Comparison of ENCODE assay signal across 11 cellular contexts in the genomic region with DNA sequence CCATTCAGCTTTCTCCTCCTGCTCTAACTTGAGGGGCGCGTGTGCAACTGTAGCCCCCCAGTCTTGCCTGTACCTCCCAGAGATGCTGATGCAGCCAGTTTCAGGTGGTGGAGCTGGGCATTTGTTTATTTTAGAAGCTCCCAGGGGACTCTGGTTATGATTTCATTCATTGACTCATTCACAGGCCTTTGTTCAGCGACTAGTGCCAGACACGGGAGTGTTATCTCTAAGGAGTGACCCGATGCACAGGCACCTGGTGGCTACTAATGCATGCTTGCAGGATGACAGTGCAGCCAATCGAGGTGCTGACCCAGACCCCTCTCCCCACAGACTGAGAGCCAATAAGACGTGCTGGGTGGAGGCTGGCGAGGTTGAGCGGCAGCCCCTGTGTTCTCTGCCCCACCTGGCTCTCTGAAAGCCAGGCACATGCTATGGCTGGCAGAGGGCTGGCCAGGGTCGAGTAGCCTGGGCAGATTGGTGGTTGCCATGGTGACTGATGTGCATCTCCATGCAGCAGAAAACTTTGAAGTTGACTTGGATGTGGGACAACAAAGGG. TPM values are rescaled to one million over a fixed set of nuclear protein-coding genes. Genes with fewer than 3 reads are reported as not detected.
DNase-seq lines count a peak whose midpoint lies in the region; FAIRE-seq and TF ChIP-seq lines count a peak whose summit lies in the region.
"Had no signal": no experiment of that assay in that cellular context is flagged by ENCODE, and none has a peak within 500 bp of the region (broad histone marks: within the 10 kb centered on the region; RNA-seq: fewer than 3 reads in every experiment).

No MANE protein-coding gene starts in this region.

- no peak overlapping the region for H3K4me3 Mint-ChIP-seq in astrocyte (ENCODE audit: unreplicated experiment)
- H3K4me3 Mint-ChIP-seq in neural progenitor cell = no peak overlapping the region

- H3K4me3 ChIP-seq in MG63 (no peak overlapping the region), astrocyte (ENCODE audit: insufficient read depth, low read depth, low read length) (no peak overlapping the region), neural progenitor cell (no peak overlapping the region), right atrium auricular region (no peak overlapping the region)

- H3K79me2 ChIP-seq in astrocyte (ENCODE audit: insufficient read depth, low read length) (no peaks in the 10 kb centered on the region), neural progenitor cell (ENCODE audit: low read depth) (no peaks in the 10 kb centered on the region)

- H4K20me1 ChIP-seq in astrocyte (ENCODE audit: insufficient read depth, low read length) (no peaks in the 10 kb centered on the region), neural progenitor cell (ENCODE audit: low read depth) (no peaks in the 10 kb centered on the region)

- no peak overlapping the region for H3K9ac ChIP-seq in astrocyte (ENCODE audit: low read length)
- no peak overlapping the region for H3K9ac ChIP-seq in neural progenitor cell

- peaks cover 9% of the 10 kb centered on the region for H3K27me3 Mint-ChIP-seq in astrocyte (ENCODE audit: low read depth, unreplicated experiment)
- peaks cover 21% of the 10 kb centered on the region for H3K27me3 Mint-ChIP-seq in neural progenitor cell (ENCODE audit: insufficient read depth, low read depth)

- H3K4me1 ChIP-seq in astrocyte (ENCODE audit: insufficient read depth, low read length) (peaks cover 16% of the 10 kb centered on the region), neural progenitor cell (no peaks in the 10 kb centered on the region), right atrium auricular region (peaks cover 0 to 12% of the 10 kb centered on the region in 2 donors)

- H3K9me3 ChIP-seq in MG63 (no peaks in the 10 kb centered on the region), astrocyte (ENCODE audit: insufficient read depth, low read depth, low read length) (no peaks in the 10 kb centered on the region), neural progenitor cell (ENCODE audit: low read depth) (no peaks in the 10 kb centered on the region), right atrium auricular region (no peaks in the 10 kb centered on the region)

- H3F3A ChIP-seq in neural progenitor cell (ENCODE audit: low read depth) = peaks cover 8% of the 10 kb centered on the region

- H3K4me1 Mint-ChIP-seq in astrocyte (ENCODE audit: low read depth, unreplicated experiment) = peaks cover 8% of the 10 kb centered on the region
- peaks cover 48% of the 10 kb centered on the region for H3K4me1 Mint-ChIP-seq in neural progenitor cell

- H3K36me3 ChIP-seq in MG63 = no peaks in the 10 kb centered on the region
- no peaks in the 10 kb centered on the region for H3K36me3 ChIP-seq in astrocyte (ENCODE audit: insufficient read depth, low read length)
- no peaks in the 10 kb centered on the region for H3K36me3 ChIP-seq in neural progenitor cell
- H3K36me3 ChIP-seq in right atrium auricular region = no peaks in the 10 kb centered on the region

- DNase-seq in NCI-H2171 treated with DMSO at 0.1 percent for 48 hours (lab: John Stamatoyannopoulos, UW) (peak; percentile 8), NCI-H2171 (lab: John Stamatoyannopoulos, UW) (no peak), MG63 (peak; percentile 32), astrocyte (ENCODE audit: low read depth) (peak; percentile 24), neural progenitor cell (ENCODE audit: low spot score) (peak; percentile 50), nucleus accumbens (lab: John Stamatoyannopoulos, UW) (no peak), right atrium auricular region (ENCODE audit: low spot score) (no peak), NCI-H510A (lab: John Stamatoyannopoulos, UW) (no peak)
- DNase-seq: stimulated activated naive CD4-positive, alpha-beta T cell had no signal

- H3K27me3 ChIP-seq in MG63 (peaks cover 11% of the 10 kb centered on the region), astrocyte (ENCODE audit: insufficient read depth, low read length) (peaks cover 7% of the 10 kb centered on the region), neural progenitor cell (peaks cover 26% of the 10 kb centered on the region), right atrium auricular region (peaks cover under 1 to 2% of the 10 kb centered on the region in 2 donors)

- H3K27ac Mint-ChIP-seq in astrocyte (ENCODE audit: unreplicated experiment) (no peak overlapping the region), neural progenitor cell (no peak overlapping the region)

- TF ChIP-seq CTCF in astrocyte (IDR thresholded peaks at IDR 0.05; ENCODE audit: insufficient read depth, low read depth, low read length) (no peak), neural progenitor cell (IDR thresholded peaks at IDR 0.05) (no peak), right atrium auricular region (IDR thresholded peaks at IDR 0.05) (no peak)

- no peak overlapping the region for H3K27ac ChIP-seq in astrocyte (ENCODE audit: low read depth, low read length)
- no peak overlapping the region for H3K27ac ChIP-seq in neural progenitor cell
- no peak overlapping the region for H3K27ac ChIP-seq in right atrium auricular region

- H3K36me3 Mint-ChIP-seq in astrocyte (ENCODE audit: low read depth, unreplicated experiment) (no peaks in the 10 kb centered on the region), neural progenitor cell (peaks cover 2% of the 10 kb centered on the region)

- H3K4me2 ChIP-seq in astrocyte (ENCODE audit: low read length) (peak overlapping the region; percentile 48), neural progenitor cell (peak overlapping the region; percentile 22)

- H2AFZ ChIP-seq in astrocyte (ENCODE audit: low read depth, low read length) (no peak overlapping the region), neural progenitor cell (replicated peaks) (no peak overlapping the region)

- H3K9me3 Mint-ChIP-seq in astrocyte (ENCODE audit: unreplicated experiment) (no peaks in the 10 kb centered on the region), neural progenitor cell (peaks cover 3% of the 10 kb centered on the region)

- FAIRE-seq in astrocyte (lab: Jason Lieb, UNC) = no peak

RNA-seq across cellular contexts. Expression of gene SLC18A2, which starts 19.7 kb away (rescaled TPM):
- not detected in 2 replicates for total RNA-seq in MG63 (2014; rRNA removed; shearing (Covaris generic); ENCODE audit: low replicate concordance)
- total RNA-seq in astrocyte (0.07 TPM in 1 of 2 replicates, not detected in the other), neural progenitor cell (ENCODE audit: low replicate concordance) (0.88 and 1.6 TPM in 2 replicates), right atrium auricular region (under 1 TPM in 1 of 2 donors, not detected in 1; 0.22 TPM)
- total RNA-seq: G401 had no signal

RNA-seq across cellular contexts. Expression of gene KCNK18, which starts 23.9 kb away (rescaled TPM):
- total RNA-seq in MG63 (2014; rRNA removed; shearing (Covaris generic); ENCODE audit: low replicate concordance) = not detected in 2 replicates
- total RNA-seq in astrocyte = not detected in 2 replicates
- total RNA-seq in neural progenitor cell (ENCODE audit: low replicate concordance) = not detected in 2 replicates
- not detected for total RNA-seq in right atrium auricular region
- total RNA-seq: G401; T-helper 2 cell treated with Interferon-gamma antibody and Interleukin-4, amounts not matched to agents 100 ng/mL and 5 ng/mL, for 36 hours had no signal

Comparison
In these comparisons a context has a peak if more than half of its experiments do, and no peak if none do; other contexts are left out.
1. DNase-seq: peak in NCI-H2171 treated with DMSO at 0.1 percent for 48 hours (single experiment), MG63 (single experiment), astrocyte (single experiment) and neural progenitor cell (single experiment); none in NCI-H2171 (single experiment), nucleus accumbens (0 of 56), right atrium auricular region (single experiment) and NCI-H510A (single experiment).